ENCODE assay signal across 8 cellular contexts in the genomic region with DNA sequence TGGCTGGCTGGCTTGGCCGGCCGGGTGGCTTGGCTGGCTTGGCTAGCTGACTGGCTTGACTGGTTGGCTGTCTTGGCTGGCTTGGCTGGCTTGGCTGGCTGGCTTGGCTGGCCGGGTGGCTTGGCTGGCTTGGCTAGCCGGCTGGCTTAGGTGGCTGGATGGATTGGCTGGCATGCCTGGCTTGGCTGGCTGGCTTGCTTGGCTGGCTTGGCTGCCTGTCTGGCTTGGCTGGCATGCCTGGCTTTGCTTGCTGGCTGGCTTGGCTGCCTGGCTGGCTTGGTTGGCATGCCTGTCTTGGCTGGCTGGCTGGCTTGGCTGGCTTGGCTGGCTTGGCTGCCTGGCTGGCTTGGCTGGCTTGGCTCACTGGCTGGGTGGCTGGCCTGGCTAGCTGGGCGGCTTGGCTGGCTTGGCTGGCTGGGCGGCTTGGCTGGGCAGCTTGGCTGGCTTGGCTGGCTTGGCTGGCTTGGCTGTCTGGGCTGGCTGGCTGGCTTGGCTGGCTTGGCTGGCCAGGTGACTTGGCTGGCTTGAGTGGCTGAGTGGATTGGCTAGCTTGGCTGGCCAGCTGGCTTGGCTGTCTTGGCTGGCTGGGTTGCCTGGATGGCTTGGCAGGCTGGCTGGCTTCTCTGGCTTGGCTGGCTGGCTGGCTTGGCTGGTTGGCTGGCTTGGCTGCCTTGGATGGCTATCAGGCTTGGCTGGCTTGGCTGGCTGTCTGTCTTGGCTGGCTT.
DNase-seq lines count a peak whose midpoint lies in the region; ATAC-seq and TF ChIP-seq lines count a peak whose summit lies in the region.
"Not testable (repeated sequence)": the region's sequence is repeated elsewhere in the genome, so short reads cannot be mapped to it uniquely, and the experiment has no call there.

No MANE protein-coding gene starts in this region.

- CTCF ChIA-PET in CD4-positive, alpha-beta T cell (lab: Charles Lee); activated CD8-positive, alpha-beta T cell treated with anti-CD3 and anti-CD28 coated beads for 36 hours (lab: Charles Lee); activated naive CD4-positive, alpha-beta T cell treated with anti-CD3 and anti-CD28 coated beads for 36 hours (lab: Charles Lee): not testable (repeated sequence)

- in situ Hi-C loops in SK-MEL-5 (cut with HindIII; ENCODE audit: low pct_unique_long_range_greater_than_20kb, low sequenced_read_pairs) = not testable (repeated sequence)

- ATAC-seq in CD4-positive, alpha-beta T cell (ENCODE audit: poor library complexity); activated CD8-positive, alpha-beta T cell treated with anti-CD3 and anti-CD28 coated beads for 36 hours: not testable (repeated sequence)
- ATAC-seq in lower lobe of right lung = peak; percentile 66 to 72
- ATAC-seq in stimulated activated effector memory CD8-positive, alpha-beta T cell treated with anti-CD3 and anti-CD28 coated beads, Interleukin-12 subunit alpha, Interleukin-12 subunit beta, amount 100 ng/mL, for 72 hours = peak; percentile 65

- H3K9me3 Mint-ChIP-seq in CD4-positive, alpha-beta T cell; activated CD8-positive, alpha-beta T cell treated with anti-CD3 and anti-CD28 coated beads for 36 hours; activated naive CD4-positive, alpha-beta T cell treated with anti-CD3 and anti-CD28 coated beads for 36 hours; stimulated activated effector memory CD8-positive, alpha-beta T cell treated with anti-CD3 and anti-CD28 coated beads, Interleukin-12 subunit alpha, Interleukin-12 subunit beta, amount 100 ng/mL, for 72 hours: not testable (repeated sequence)

- not testable (repeated sequence) for H3K9me3 ChIP-seq in CD4-positive, alpha-beta T cell (ENCODE audit: control insufficient read depth, low read length); effector memory CD4-positive, alpha-beta T cell (ENCODE audit: control insufficient read depth, low read length); lower lobe of right lung

- not testable (repeated sequence) for H3K4me1 Mint-ChIP-seq in CD4-positive, alpha-beta T cell (ENCODE audit: low read depth); activated CD8-positive, alpha-beta T cell treated with anti-CD3 and anti-CD28 coated beads for 36 hours (ENCODE audit: low read depth); activated naive CD4-positive, alpha-beta T cell treated with anti-CD3 and anti-CD28 coated beads for 36 hours (ENCODE audit: low read depth); stimulated activated effector memory CD8-positive, alpha-beta T cell treated with anti-CD3 and anti-CD28 coated beads, Interleukin-12 subunit alpha, Interleukin-12 subunit beta, amount 100 ng/mL, for 72 hours

- intact Hi-C loops in CD4-positive, alpha-beta T cell (cut with DNase I, micrococcal nuclease); activated CD8-positive, alpha-beta T cell treated with anti-CD3 and anti-CD28 coated beads for 36 hours (cut with micrococcal nuclease); activated naive CD4-positive, alpha-beta T cell treated with anti-CD3 and anti-CD28 coated beads for 36 hours (cut with micrococcal nuclease); lower lobe of right lung (cut with DNase I): not testable (repeated sequence)

- not testable (repeated sequence) for H3K36me3 ChIP-seq in effector memory CD4-positive, alpha-beta T cell (ENCODE audit: control insufficient read depth, insufficient read depth, low read length); lower lobe of right lung

- not testable (repeated sequence) for H3K27ac ChIP-seq in CD4-positive, alpha-beta T cell (ENCODE audit: low read depth, low read length); effector memory CD4-positive, alpha-beta T cell (ENCODE audit: insufficient read depth, low read length, poor library complexity, severe bottlenecking); lower lobe of right lung

- H3K4me3 ChIP-seq in effector memory CD4-positive, alpha-beta T cell (ENCODE audit: insufficient read depth, low read depth, low read length, poor library complexity, severe bottlenecking); lower lobe of right lung: not testable (repeated sequence)

- not testable (repeated sequence) for H3K27me3 Mint-ChIP-seq in CD4-positive, alpha-beta T cell; activated CD8-positive, alpha-beta T cell treated with anti-CD3 and anti-CD28 coated beads for 36 hours; activated naive CD4-positive, alpha-beta T cell treated with anti-CD3 and anti-CD28 coated beads for 36 hours (ENCODE audit: low read depth)

- DNase-seq in CD4-positive, alpha-beta T cell = peak; percentile 12 to 63 (median 36)
- peak; percentile 20 for DNase-seq in SK-MEL-5 (ENCODE audit: low read depth, low spot score)
- DNase-seq in activated CD8-positive, alpha-beta T cell treated with anti-CD3 and anti-CD28 coated beads for 36 hours = peak; percentile 38
- peak; percentile 33 for DNase-seq in activated naive CD4-positive, alpha-beta T cell treated with anti-CD3 and anti-CD28 coated beads for 36 hours
- DNase-seq in effector memory CD4-positive, alpha-beta T cell = peak; percentile 12 to 48 (median 24)
- peak; percentile 84 for DNase-seq in lower lobe of right lung
- DNase-seq in putamen (ENCODE audit: low spot score) = peak; percentile 7
- DNase-seq in stimulated activated effector memory CD8-positive, alpha-beta T cell treated with anti-CD3 and anti-CD28 coated beads, Interleukin-12 subunit alpha, Interleukin-12 subunit beta, amount 100 ng/mL, for 72 hours (ENCODE audit: low spot score in 2 of 2) = peak; percentile 64 to 66

- H3K4me3 Mint-ChIP-seq in CD4-positive, alpha-beta T cell; activated CD8-positive, alpha-beta T cell treated with anti-CD3 and anti-CD28 coated beads for 36 hours; activated naive CD4-positive, alpha-beta T cell treated with anti-CD3 and anti-CD28 coated beads for 36 hours; stimulated activated effector memory CD8-positive, alpha-beta T cell treated with anti-CD3 and anti-CD28 coated beads, Interleukin-12 subunit alpha, Interleukin-12 subunit beta, amount 100 ng/mL, for 72 hours: not testable (repeated sequence)

- not testable (repeated sequence) for H3K27me3 ChIP-seq in CD4-positive, alpha-beta T cell (ENCODE audit: control insufficient read depth, insufficient read depth, low read length); effector memory CD4-positive, alpha-beta T cell (replicated peaks; ENCODE audit: control insufficient read depth, insufficient read depth, low read length, poor library complexity, severe bottlenecking); lower lobe of right lung (ENCODE audit: low read depth)

- not testable (repeated sequence) for H3K36me3 Mint-ChIP-seq in CD4-positive, alpha-beta T cell (ENCODE audit: low read depth); activated CD8-positive, alpha-beta T cell treated with anti-CD3 and anti-CD28 coated beads for 36 hours (ENCODE audit: low read depth); activated naive CD4-positive, alpha-beta T cell treated with anti-CD3 and anti-CD28 coated beads for 36 hours (ENCODE audit: low read depth); stimulated activated effector memory CD8-positive, alpha-beta T cell treated with anti-CD3 and anti-CD28 coated beads, Interleukin-12 subunit alpha, Interleukin-12 subunit beta, amount 100 ng/mL, for 72 hours

- H3K27ac Mint-ChIP-seq in CD4-positive, alpha-beta T cell; activated CD8-positive, alpha-beta T cell treated with anti-CD3 and anti-CD28 coated beads for 36 hours; activated naive CD4-positive, alpha-beta T cell treated with anti-CD3 and anti-CD28 coated beads for 36 hours; stimulated activated effector memory CD8-positive, alpha-beta T cell treated with anti-CD3 and anti-CD28 coated beads, Interleukin-12 subunit alpha, Interleukin-12 subunit beta, amount 100 ng/mL, for 72 hours: not testable (repeated sequence)

- POLR2A ChIA-PET in CD4-positive, alpha-beta T cell (lab: Charles Lee); activated CD8-positive, alpha-beta T cell treated with anti-CD3 and anti-CD28 coated beads for 36 hours (lab: Charles Lee): not testable (repeated sequence)

- not testable (repeated sequence) for H3K4me1 ChIP-seq in effector memory CD4-positive, alpha-beta T cell (ENCODE audit: control insufficient read depth, insufficient read depth, low read length, poor library complexity, severe bottlenecking); lower lobe of right lung

- TF ChIP-seq CTCF in CD4-positive, alpha-beta T cell (IDR thresholded peaks at IDR 0.05); activated CD8-positive, alpha-beta T cell treated with anti-CD3 and anti-CD28 coated beads for 36 hours (IDR thresholded peaks at IDR 0.05); lower lobe of right lung (IDR thresholded peaks at IDR 0.05): not testable (repeated sequence)

Comparison
In these comparisons a context has a peak if more than half of its experiments do, and no peak if none do; other contexts are left out.
1. DNase-seq: peak in every context shown above with its lines; median percentile 84 in lower lobe of right lung; 65 in stimulated activated effector memory CD8-positive, alpha-beta T cell treated with anti-CD3 and anti-CD28 coated beads, Interleukin-12 subunit alpha, Interleukin-12 subunit beta, amount 100 ng/mL, for 72 hours; 38 in activated CD8-positive, alpha-beta T cell treated with anti-CD3 and anti-CD28 coated beads for 36 hours; 36 in CD4-positive, alpha-beta T cell; 33 in activated naive CD4-positive, alpha-beta T cell treated with anti-CD3 and anti-CD28 coated beads for 36 hours; 24 in effector memory CD4-positive, alpha-beta T cell; 20 in SK-MEL-5; 7 in putamen.